ENCODE assay signal across 10 cellular contexts in the genomic region with DNA sequence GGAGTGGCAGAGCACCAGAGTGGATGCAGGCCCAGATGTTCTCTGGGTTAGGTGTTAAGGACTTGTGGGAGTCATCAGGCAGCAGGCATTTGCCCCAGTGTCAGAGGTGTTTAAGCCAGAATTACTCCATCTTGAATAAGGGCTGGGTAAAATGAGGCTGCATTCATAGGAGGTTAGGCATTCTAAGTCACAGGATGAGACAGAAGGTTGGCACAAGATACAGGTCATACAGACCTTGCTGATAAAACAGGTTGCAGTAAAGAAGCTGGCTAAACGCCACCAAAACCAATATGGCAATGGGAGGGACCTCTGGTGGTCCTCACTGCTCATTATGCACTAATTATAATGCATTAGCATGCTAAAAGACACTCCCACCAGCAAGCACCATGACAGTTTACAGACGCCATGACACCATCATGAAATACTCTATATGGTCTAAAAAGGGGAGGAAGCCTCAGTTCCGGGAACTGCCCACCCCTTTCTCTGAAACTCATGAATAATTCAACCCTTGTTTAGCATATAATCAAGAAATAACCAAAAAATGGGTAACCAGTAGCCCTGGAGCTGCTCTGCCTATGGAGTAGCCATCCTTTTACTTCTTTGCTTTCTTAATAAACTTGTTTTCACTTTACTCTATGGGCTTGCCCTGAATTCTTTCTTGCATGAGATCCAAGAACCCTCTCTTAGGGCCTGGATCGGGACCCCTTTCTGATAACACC. TPM values are rescaled to one million over a fixed set of nuclear protein-coding genes. Genes with fewer than 3 reads are reported as not detected.
DNase-seq lines count a peak whose midpoint lies in the region; ATAC-seq and TF ChIP-seq lines count a peak whose summit lies in the region.
"Had no signal": no experiment of that assay in that cellular context is flagged by ENCODE, and none has a peak within 500 bp of the region (broad histone marks: within the 10 kb centered on the region; RNA-seq: fewer than 3 reads in every experiment).

No MANE protein-coding gene starts in this region.

- no peak for TF ChIP-seq POLR2A in erythroblast (IDR thresholded peaks at IDR 0.05; ENCODE audit: low read length)

- peak; percentile 23 for DNase-seq in G401 (ENCODE audit: low spot score)
- peak; percentile 52 to 59 for DNase-seq in activated CD4-positive, alpha-beta T cell treated with anti-CD3 and anti-CD28 coated beads, Interleukin-2, amount 50 U/mL, for 4 hours
- DNase-seq in erythroblast (lab: John Stamatoyannopoulos, UW) = peak; percentile 51 to 79
- peak; percentile 58 to 77 (median 64) for DNase-seq in stimulated activated CD4-positive, alpha-beta T cell treated with anti-CD3 and anti-CD28 coated beads, Interleukin-12 subunit alpha, Interleukin-12 subunit beta, amount 100 ng/mL, for 48 hours (ENCODE audit: low read depth in 2 of 3, low spot score in 1 of 3)
- DNase-seq in foreskin fibroblast = no peak
- DNase-seq in C1 segment of cervical spinal cord (lab: John Stamatoyannopoulos, UW) = no peak

- H3K27ac ChIP-seq in HUES48 (ENCODE audit: low read depth, low read length) = peak overlapping the region; percentile 80
- H3K27ac ChIP-seq: HL-60 had no signal

- H3K9ac ChIP-seq in HUES48 (ENCODE audit: low read depth, low read length) = peak overlapping the region; percentile 86

- no peak for ATAC-seq in HG03442 (IDR thresholded peaks at IDR 0.05; ENCODE audit: unreplicated experiment)

- H3K36me3 ChIP-seq in HUES48 (ENCODE audit: control insufficient read depth, insufficient read depth, low read length) = peaks cover 23% of the 10 kb centered on the region

- in situ Hi-C loops in G401 (cut with HindIII; ENCODE audit: low sequenced_read_pairs) = no loop called here

- no peaks in the 10 kb centered on the region for H3K9me3 ChIP-seq in HUES48 (ENCODE audit: control insufficient read depth, insufficient read depth, low read length)

- no peak for TF ChIP-seq CTCF in foreskin fibroblast (IDR thresholded peaks at IDR 0.05; ENCODE audit: low read depth, low read length)

- H3K27me3 ChIP-seq in HUES48 (ENCODE audit: control insufficient read depth, insufficient read depth, low read length) = no peaks in the 10 kb centered on the region

- H3K4me1 ChIP-seq in HUES48 (ENCODE audit: control insufficient read depth, insufficient read depth, low read length) = peaks cover 19% of the 10 kb centered on the region

- H3K4me3 ChIP-seq in HUES48 (ENCODE audit: low read depth, low read length) (peak overlapping the region; percentile 82), foreskin fibroblast (ENCODE audit: low read depth in 1 of 2, low read length in 2 of 2) (peak overlapping the region in 1 of 2 donors; percentile 39)

RNA-seq across cellular contexts. Expression of gene LRRC61, which starts 0.9 kb away (rescaled TPM):
- total RNA-seq in G401 (2014; rRNA removed; shearing (Covaris generic)) = 3.3 TPM in 1 of 2 replicates, not detected in the other
- total RNA-seq: myocyte had no signal

RNA-seq across cellular contexts. Expression of gene ACTR3C, which starts 1.1 kb away (rescaled TPM):
- total RNA-seq in G401 (2014; rRNA removed; shearing (Covaris generic)) = 0.68 and 0.98 TPM in 2 replicates

RNA-seq across cellular contexts. Expression of gene RARRES2, which starts 19.2 kb away (rescaled TPM):
- total RNA-seq in G401 (2014; rRNA removed; shearing (Covaris generic)) = 5.0 and 5.9 TPM in 2 replicates

RNA-seq across cellular contexts. Expression of gene REPIN1, which starts 46.3 kb away (rescaled TPM):
- 266 and 278 TPM in 2 replicates for total RNA-seq in G401 (2014; rRNA removed; shearing (Covaris generic))

RNA-seq across cellular contexts. Expression of gene ZNF775, which starts 56.9 kb away (rescaled TPM):
- 21.0 and 23.4 TPM in 2 replicates for total RNA-seq in G401 (2014; rRNA removed; shearing (Covaris generic))

Comparison
In these comparisons a context has a peak if more than half of its experiments do, and no peak if none do; other contexts are left out.
1. DNase-seq: peak in G401 (single experiment), activated CD4-positive, alpha-beta T cell treated with anti-CD3 and anti-CD28 coated beads, Interleukin-2, amount 50 U/mL, for 4 hours (2 of 2), erythroblast (2 of 2) and stimulated activated CD4-positive, alpha-beta T cell treated with anti-CD3 and anti-CD28 coated beads, Interleukin-12 subunit alpha, Interleukin-12 subunit beta, amount 100 ng/mL, for 48 hours (3 of 3); none in foreskin fibroblast (0 of 2) and C1 segment of cervical spinal cord (0 of 14).